In genomic region chr15:75212200-75212858, GRCh38 we compare ENCODE assay signal across 19 cellular contexts. TPM values are rescaled to one million over a fixed set of nuclear protein-coding genes. Genes with fewer than 3 reads are reported as not detected.
DNase-seq lines count a peak whose midpoint lies in the region; ATAC-seq, FAIRE-seq and TF ChIP-seq lines count a peak whose summit lies in the region.
"Had no signal": no experiment of that assay in that cellular context is flagged by ENCODE, and none has a peak within 500 bp of the region (broad histone marks: within the 10 kb centered on the region; RNA-seq: fewer than 3 reads in every experiment).

No MANE protein-coding gene starts in this region.

- BruUV-seq in Calu3 (replicated peaks; lab: Mats Ljungman, UMichigan): no TSS peak
- no TSS peak for BruUV-seq in K562 (replicated peaks; lab: Mats Ljungman, UMichigan)

- H3K27me3 Mint-ChIP-seq in CD4-positive, alpha-beta T cell: no peaks in the 10 kb centered on the region
- H3K27me3 Mint-ChIP-seq in Calu3 (ENCODE audit: unreplicated experiment): no peaks in the 10 kb centered on the region
- H3K27me3 Mint-ChIP-seq: CD4-positive, alpha-beta memory T cell had no signal

- intact Hi-C loops in CD4-positive, alpha-beta T cell (cut with DNase I, micrococcal nuclease): no loop called here
- intact Hi-C loops in Calu3 (cut with micrococcal nuclease; ENCODE audit: unreplicated experiment): no loop called here
- intact Hi-C loops in K562 (cut with micrococcal nuclease): no loop called here
- intact Hi-C loops in esophagus squamous epithelium (cut with DNase I): no loop called here

- ATAC-seq in CD4-positive, alpha-beta T cell (ENCODE audit: poor library complexity): no peak
- no peak for ATAC-seq in K562
- ATAC-seq in stimulated activated effector memory CD8-positive, alpha-beta T cell treated with anti-CD3 and anti-CD28 coated beads, Interleukin-12 subunit alpha, Interleukin-12 subunit beta, amount 100 ng/mL, for 72 hours: no peak
- ATAC-seq in HG03139 (IDR thresholded peaks at IDR 0.05; ENCODE audit: unreplicated experiment): no peak

- no peaks in the 10 kb centered on the region for H3K9me3 Mint-ChIP-seq in CD4-positive, alpha-beta T cell
- H3K9me3 Mint-ChIP-seq in Calu3 (ENCODE audit: low read depth, unreplicated experiment): no peaks in the 10 kb centered on the region
- no peaks in the 10 kb centered on the region for H3K9me3 Mint-ChIP-seq in stimulated activated effector memory CD8-positive, alpha-beta T cell treated with anti-CD3 and anti-CD28 coated beads, Interleukin-12 subunit alpha, Interleukin-12 subunit beta, amount 100 ng/mL, for 72 hours
- H3K9me3 Mint-ChIP-seq: CD4-positive, alpha-beta memory T cell had no signal

- peaks cover 0 to 30% of the 10 kb centered on the region in 2 experiments; a peak in 2 of 5 replicates for H3K4me1 ChIP-seq in K562 (replicated peaks in 1 of 2; ENCODE audit: control insufficient read depth in 2 of 2, insufficient read depth in 2 of 2, low read length in 2 of 2)
- peaks cover 0 to 66% (median 0%) of the 10 kb centered on the region in 3 donors for H3K4me1 ChIP-seq in esophagus squamous epithelium

- DNase-seq in CD4-positive, alpha-beta T cell: no peak
- DNase-seq in Calu3 (no peak), K562 (ENCODE audit: extremely low read depth in 1 of 4, low spot score in 3 of 4) (no peak), brain microvascular endothelial cell (no peak), esophagus squamous epithelium (lab: John Stamatoyannopoulos, UW) (no peak)
- no peak for DNase-seq in stimulated activated effector memory CD8-positive, alpha-beta T cell treated with anti-CD3 and anti-CD28 coated beads, Interleukin-12 subunit alpha, Interleukin-12 subunit beta, amount 100 ng/mL, for 72 hours (ENCODE audit: low spot score in 2 of 2)
- DNase-seq: CD4-positive, alpha-beta memory T cell; DMS79 treated with DMSO at 0.1 percent for 48 hours; GOT3; Karpas-422; MM.1S; NCI-H1092 treated with DMSO at 0.1 percent for 48 hours; NCI-H1694; NCI-H2107; NCI-H2227 treated with DMSO at 0.1 percent for 48 hours; NCI-H524 treated with DMSO at 0.1 percent for 48 hours had no signal

- in situ Hi-C loops in K562 (cut with MboI): no loop called here
- in situ Hi-C loops in brain microvascular endothelial cell (cut with HindIII; ENCODE audit: low pct_ligation_motif_present, low sequenced_read_pairs): no loop called here

- TF ChIP-seq POLR2A in K562 (conservative IDR thresholded peaks at IDR 0.05) (no peak), esophagus squamous epithelium (IDR thresholded peaks at IDR 0.05) (no peak)

- peaks cover 41% of the 10 kb centered on the region for H3K36me3 Mint-ChIP-seq in CD4-positive, alpha-beta T cell (ENCODE audit: low read depth)
- H3K36me3 Mint-ChIP-seq in Calu3 (ENCODE audit: insufficient read depth, unreplicated experiment): peaks cover 98% of the 10 kb centered on the region
- peaks cover 62% of the 10 kb centered on the region for H3K36me3 Mint-ChIP-seq in stimulated activated effector memory CD8-positive, alpha-beta T cell treated with anti-CD3 and anti-CD28 coated beads, Interleukin-12 subunit alpha, Interleukin-12 subunit beta, amount 100 ng/mL, for 72 hours

- peak overlapping the region; percentile 21 for H3K27ac Mint-ChIP-seq in CD4-positive, alpha-beta T cell
- peak overlapping the region; percentile 74 for H3K27ac Mint-ChIP-seq in Calu3 (ENCODE audit: unreplicated experiment)
- peak overlapping the region; percentile 73 for H3K27ac Mint-ChIP-seq in stimulated activated effector memory CD8-positive, alpha-beta T cell treated with anti-CD3 and anti-CD28 coated beads, Interleukin-12 subunit alpha, Interleukin-12 subunit beta, amount 100 ng/mL, for 72 hours

- POLR2A ChIA-PET in CD4-positive, alpha-beta T cell (lab: Charles Lee): interaction anchor here (1.4 kb wide), 1 partner anchor 11 kb away, joined by 4 read pairs; the partner anchor contains the start of gene C15orf39
- POLR2A ChIA-PET in K562 (lab: Yijun Ruan, JAX): interaction anchor here (0.6 to 2.2 kb wide), 7 partner anchors 8 to 189 kb away, joined by 3 to 8 read pairs (median 4); partner anchors contain the start of gene PPCDC

- FAIRE-seq in K562 (lab: Jason Lieb, UNC): no peak

- no peak for TF ChIP-seq RAD21 in K562 (CRISPR knock-in tag; conservative IDR thresholded peaks at IDR 0.05 in 1 of 2, IDR thresholded peaks at IDR 0.05 in 1 of 2)

- H3K4me1 Mint-ChIP-seq in CD4-positive, alpha-beta T cell (ENCODE audit: low read depth): peaks cover 16% of the 10 kb centered on the region
- H3K4me1 Mint-ChIP-seq in Calu3 (ENCODE audit: low read depth, unreplicated experiment): peaks cover 22% of the 10 kb centered on the region
- peaks cover 56% of the 10 kb centered on the region for H3K4me1 Mint-ChIP-seq in stimulated activated effector memory CD8-positive, alpha-beta T cell treated with anti-CD3 and anti-CD28 coated beads, Interleukin-12 subunit alpha, Interleukin-12 subunit beta, amount 100 ng/mL, for 72 hours

- no peak overlapping the region for H3K27ac ChIP-seq in CD4-positive, alpha-beta T cell (ENCODE audit: low read depth, low read length)
- H3K27ac ChIP-seq in K562 (ENCODE audit: extremely low read depth, low read depth, low read length) (no peak overlapping the region), brain microvascular endothelial cell (no peak overlapping the region), esophagus squamous epithelium (no peak overlapping the region)

- H3K36me3 ChIP-seq in K562 (ENCODE audit: control insufficient read depth, insufficient read depth, low read length): peaks cover 57% of the 10 kb centered on the region; the same call in 2 of the 3 replicates
- peaks cover 47% of the 10 kb centered on the region for H3K36me3 ChIP-seq in brain microvascular endothelial cell (replicated peaks)
- peaks cover 31 to 75% (median 39%) of the 10 kb centered on the region in 3 donors for H3K36me3 ChIP-seq in esophagus squamous epithelium

- no peaks in the 10 kb centered on the region for H3K9me3 ChIP-seq in CD4-positive, alpha-beta T cell (ENCODE audit: control insufficient read depth, low read length)
- no peaks in the 10 kb centered on the region for H3K9me3 ChIP-seq in K562 (replicated peaks; ENCODE audit: control insufficient read depth, insufficient read depth, low read depth, low read length)
- no peaks in the 10 kb centered on the region for H3K9me3 ChIP-seq in esophagus squamous epithelium

- H3K9ac ChIP-seq in K562 (ENCODE audit: insufficient read depth in 1 of 2, low read depth in 2 of 2, low read length in 2 of 2): peak overlapping the region in 1 of 2 experiments; percentile 50; a peak in 1 of 4 replicates

- H3K79me2 ChIP-seq in K562 (ENCODE audit: control insufficient read depth, insufficient read depth, low read length): peaks cover 29% of the 10 kb centered on the region

- CTCF ChIA-PET in CD4-positive, alpha-beta T cell (lab: Charles Lee): no interaction called here
- CTCF ChIA-PET in Calu3 (lab: Charles Lee): interaction anchor here (0.6 kb wide), 1 partner anchor 474 kb away, joined by 5 read pairs; no protein-coding TSS in a partner anchor
- CTCF ChIA-PET in K562 (lab: Yijun Ruan, JAX; ENCODE audit: low intra/inter-chr PET ratio): no interaction called here

- TF ChIP-seq CTCF in CD4-positive, alpha-beta T cell (IDR thresholded peaks at IDR 0.05): no peak
- TF ChIP-seq CTCF in Calu3 (IDR thresholded peaks at IDR 0.05; ENCODE audit: unreplicated experiment) (no peak), K562 (IDR thresholded peaks at IDR 0.05 in 2 of 3, conservative IDR thresholded peaks at IDR 0.05 in 1 of 3; ENCODE audit: insufficient read depth in 2 of 3, low read depth in 1 of 3, low read length in 3 of 3) (no peak), brain microvascular endothelial cell (IDR thresholded peaks at IDR 0.05; ENCODE audit: low read depth, low read length, missing control alignments) (no peak), esophagus squamous epithelium (IDR thresholded peaks at IDR 0.05) (no peak)

- peaks cover 73% of the 10 kb centered on the region for H4K20me1 ChIP-seq in K562 (replicated peaks; ENCODE audit: control insufficient read depth, insufficient read depth, low read length)

- H3K4me3 ChIP-seq in K562: no peak overlapping the region
- no peak overlapping the region for H3K4me3 ChIP-seq in brain microvascular endothelial cell (ENCODE audit: low read depth, low read length)
- H3K4me3 ChIP-seq in esophagus squamous epithelium: no peak overlapping the region

- 72% methylated on average over 6 of the region's 7 CpGs for WGBS in K562 (ENCODE audit: insufficient coverage, low coverage, missing lambda C conversion rate)
- WGBS in esophagus squamous epithelium, 2 donors: 87 to 92% methylated on average over 6 to 7 of the region's 7 CpGs

- TF ChIP-seq EP300 in K562 (IDR thresholded peaks at IDR 0.05; ENCODE audit: low read length): no peak

- no peaks in the 10 kb centered on the region for H3K27me3 ChIP-seq in CD4-positive, alpha-beta T cell (ENCODE audit: control insufficient read depth, insufficient read depth, low read length)
- H3K27me3 ChIP-seq in K562 (ENCODE audit: control insufficient read depth in 2 of 2, insufficient read depth in 2 of 2, low read length in 2 of 2): no peaks in the 10 kb centered on the region
- H3K27me3 ChIP-seq in brain microvascular endothelial cell (replicated peaks): no peaks in the 10 kb centered on the region
- H3K27me3 ChIP-seq in esophagus squamous epithelium: no peaks in the 10 kb centered on the region

- no peak overlapping the region for H3K4me3 Mint-ChIP-seq in CD4-positive, alpha-beta T cell
- no peak overlapping the region for H3K4me3 Mint-ChIP-seq in Calu3 (ENCODE audit: low read depth, unreplicated experiment)
- H3K4me3 Mint-ChIP-seq in stimulated activated effector memory CD8-positive, alpha-beta T cell treated with anti-CD3 and anti-CD28 coated beads, Interleukin-12 subunit alpha, Interleukin-12 subunit beta, amount 100 ng/mL, for 72 hours: no peak overlapping the region
- H3K4me3 Mint-ChIP-seq: CD4-positive, alpha-beta memory T cell had no signal

- H2AFZ ChIP-seq in K562 (ENCODE audit: low read depth, low read length): no peak overlapping the region

- H3K4me2 ChIP-seq in K562 (ENCODE audit: insufficient read depth, low read length): no peak overlapping the region

- peaks cover 10% of the 10 kb centered on the region for H3K9me1 ChIP-seq in K562 (ENCODE audit: control insufficient read depth, insufficient read depth, low read length)

RNA-seq across cellular contexts. Expression of gene C15orf39, which starts 10.6 kb away (rescaled TPM):
- total RNA-seq in CD4-positive, alpha-beta T cell: 10 to 100 TPM; 41.6 to 42.1 TPM
- total RNA-seq in Calu3 (2022) (77.2 and 86.5 TPM in 2 replicates), K562 (2014; rRNA removed) (8.7 and 14.4 TPM in 2 replicates), K562 (2014; rRNA removed; fragmentation: Illumina TruSeq; extraction: Trizol) (1.6 and 2.6 TPM in 2 replicates), K562 (2015; rRNA removed; fragmentation: Illumina TruSeq; extraction: Trizol) (4.4 and 5.2 TPM in 2 replicates), K562 (2021) (29.8 and 34.1 TPM in 2 replicates), esophagus squamous epithelium (10 to 100 TPM; 12.3 to 33.3 (median 21.5) TPM)
- 16.6 and 54.7 TPM in 2 replicates for total RNA-seq in K562 (2011; cell fraction: chromatin; rRNA removed; ENCODE audit: low replicate concordance)
- total RNA-seq in K562 (2011; cell fraction: nucleolus; rRNA removed): 33.4 and 38.0 TPM in 2 replicates
- 26.0 and 26.7 TPM in 2 replicates for total RNA-seq in K562 (2011; cell fraction: nucleoplasm; rRNA removed)
- polyA plus RNA-seq in K562 (2011; rRNA removed) (1.9 and 6.4 TPM in 2 replicates), K562 (2014; fragmentation: Illumina TruSeq; extraction: Trizol) (11.3 and 17.1 TPM in 2 replicates), K562 (2014; fragmentation: Nextera tagmentation; extraction: Ambion mirVana) (under 1 TPM; 0.31 to 0.60 TPM), K562 (2014; rRNA removed) (7.4 and 7.9 TPM in 2 replicates)
- polyA plus RNA-seq in K562 (2011; cell fraction: cytosol; rRNA removed): 3.3 and 7.1 TPM in 2 replicates
- polyA plus RNA-seq in K562 (2011; cell fraction: nucleus; rRNA removed): 11.3 and 15.1 TPM in 2 replicates
- polyA plus RNA-seq in K562 (2012): 14.2 and 26.5 TPM in 2 replicates
- 4.8 and 5.4 TPM in 2 replicates for polyA minus RNA-seq in K562 (2011; rRNA and poly(A)+ RNA removed)
- polyA minus RNA-seq in K562 (2011; cell fraction: cytosol; rRNA and poly(A)+ RNA removed): 15.2 and 22.0 TPM in 2 replicates
- polyA minus RNA-seq in K562 (2011; cell fraction: nucleus; rRNA and poly(A)+ RNA removed): 15.1 and 18.7 TPM in 2 replicates

RNA-seq across cellular contexts. Expression of gene GOLGA6C, which starts 45.8 kb away (rescaled TPM):
- total RNA-seq in CD4-positive, alpha-beta T cell: not detected
- total RNA-seq in Calu3 (2022) (not detected in 2 replicates), K562 (2014; rRNA removed) (not detected in 2 replicates), K562 (2014; rRNA removed; fragmentation: Illumina TruSeq; extraction: Trizol) (not detected in 2 replicates), K562 (2015; rRNA removed; fragmentation: Illumina TruSeq; extraction: Trizol) (not detected in 2 replicates), K562 (2021) (not detected in 2 replicates), esophagus squamous epithelium (not detected)
- not detected in 2 replicates for total RNA-seq in K562 (2011; cell fraction: chromatin; rRNA removed; ENCODE audit: low replicate concordance)
- not detected in 2 replicates for total RNA-seq in K562 (2011; cell fraction: nucleolus; rRNA removed)
- not detected in 2 replicates for total RNA-seq in K562 (2011; cell fraction: nucleoplasm; rRNA removed)
- polyA plus RNA-seq in K562 (2011; rRNA removed) (not detected in 2 replicates), K562 (2014; fragmentation: Illumina TruSeq; extraction: Trizol) (not detected in 2 replicates), K562 (2014; fragmentation: Nextera tagmentation; extraction: Ambion mirVana) (not detected), K562 (2014; rRNA removed) (not detected in 2 replicates)
- polyA plus RNA-seq in K562 (2011; cell fraction: cytosol; rRNA removed): not detected in 2 replicates
- polyA plus RNA-seq in K562 (2011; cell fraction: nucleus; rRNA removed): not detected in 2 replicates
- not detected in 2 replicates for polyA plus RNA-seq in K562 (2012)
- polyA minus RNA-seq in K562 (2011; rRNA and poly(A)+ RNA removed): not detected in 2 replicates
- not detected in 2 replicates for polyA minus RNA-seq in K562 (2011; cell fraction: cytosol; rRNA and poly(A)+ RNA removed)
- polyA minus RNA-seq in K562 (2011; cell fraction: nucleus; rRNA and poly(A)+ RNA removed): not detected in 2 replicates
- total RNA-seq: CD4-positive, alpha-beta memory T cell; G401; SK-MEL-5 had no signal
- polyA plus RNA-seq: CD4-positive, alpha-beta memory T cell had no signal

Comparison
In these comparisons a context has a peak if more than half of its experiments do, and no peak if none do; other contexts are left out.
1. H3K27ac Mint-ChIP-seq: peak in every context shown above with its lines; median percentile 74 in Calu3; 73 in stimulated activated effector memory CD8-positive, alpha-beta T cell treated with anti-CD3 and anti-CD28 coated beads, Interleukin-12 subunit alpha, Interleukin-12 subunit beta, amount 100 ng/mL, for 72 hours; 21 in CD4-positive, alpha-beta T cell.